ENCODE assay signal across 11 cellular contexts in genomic region chr2:44954902-44955592, GRCh38. TPM values are rescaled to one million over a fixed set of nuclear protein-coding genes. Genes with fewer than 3 reads are reported as not detected.
A peak's percentile ranks its signal among the peaks of the same experiment; 100 is the strongest.
DNase-seq lines count a peak whose midpoint lies in the region; ATAC-seq and TF ChIP-seq lines count a peak whose summit lies in the region.
"Had no signal": no experiment of that assay in that cellular context is flagged by ENCODE, and none has a peak within 500 bp of the region (broad histone marks: within the 10 kb centered on the region; RNA-seq: fewer than 3 reads in every experiment).

No MANE protein-coding gene starts in this region.

- CTCF ChIA-PET in activated CD4-positive, alpha-beta T cell treated with anti-CD3 and anti-CD28 coated beads for 36 hours (lab: Charles Lee) = interaction anchor here (0.6 to 6.0 kb wide), 31 partner anchors 8 to 1343 kb away, joined by 3 to 93 read pairs (median 4); no protein-coding TSS in a partner anchor

- H3K4me1 ChIP-seq in aorta (ENCODE audit: control insufficient read depth in 1 of 2, insufficient read depth in 2 of 2, low read length in 2 of 2) = no peaks in the 10 kb centered on the region

- WGBS in aorta, 2 donors = 1 to 2% methylated on average over 43 of the region's 43 CpGs

- peak; percentile 10 for ATAC-seq in activated CD4-positive, alpha-beta T cell treated with anti-CD3 and anti-CD28 coated beads for 36 hours
- peak; percentile 26 to 32 for ATAC-seq in stimulated activated naive B cell treated with anti-CD40 and anti-IgM and Interleukin-4, amounts not matched to agents 10 μg/mL and 1 μg/mL and 100 μg/mL, for 72 hours (replicated peaks)
- ATAC-seq in aorta (ENCODE audit: low FRiP score) = no peak

- H3K36me3 Mint-ChIP-seq in activated CD4-positive, alpha-beta T cell treated with anti-CD3 and anti-CD28 coated beads for 36 hours (ENCODE audit: low read depth) = no peaks in the 10 kb centered on the region
- no peaks in the 10 kb centered on the region for H3K36me3 Mint-ChIP-seq in stimulated activated naive B cell treated with anti-CD40 and anti-IgM and Interleukin-4, amounts not matched to agents 10 μg/mL and 1 μg/mL and 100 μg/mL, for 72 hours
- H3K36me3 Mint-ChIP-seq: natural killer cell had no signal

- peaks cover 17% of the 10 kb centered on the region for H3K4me1 Mint-ChIP-seq in activated CD4-positive, alpha-beta T cell treated with anti-CD3 and anti-CD28 coated beads for 36 hours
- peaks cover 30 to 47% of the 10 kb centered on the region in 2 donors for H3K4me1 Mint-ChIP-seq in stimulated activated naive B cell treated with anti-CD40 and anti-IgM and Interleukin-4, amounts not matched to agents 10 μg/mL and 1 μg/mL and 100 μg/mL, for 72 hours

- H3K4me3 ChIP-seq in SK-N-MC (peak overlapping the region; percentile 49), foreskin fibroblast (ENCODE audit: low read depth in 1 of 2, low read length in 2 of 2) (peak overlapping the region; percentile 26 to 31), aorta (ENCODE audit: low read length in 2 of 2) (no peak overlapping the region)

- H3K9me3 Mint-ChIP-seq in activated CD4-positive, alpha-beta T cell treated with anti-CD3 and anti-CD28 coated beads for 36 hours (ENCODE audit: low read depth) = no peaks in the 10 kb centered on the region
- no peaks in the 10 kb centered on the region for H3K9me3 Mint-ChIP-seq in stimulated activated naive B cell treated with anti-CD40 and anti-IgM and Interleukin-4, amounts not matched to agents 10 μg/mL and 1 μg/mL and 100 μg/mL, for 72 hours
- H3K9me3 Mint-ChIP-seq: natural killer cell had no signal

- no peak for TF ChIP-seq CTCF in foreskin fibroblast (IDR thresholded peaks at IDR 0.05; ENCODE audit: low read depth, low read length)

- H3K36me3 ChIP-seq in SK-N-MC (ENCODE audit: insufficient read depth, low read length) (no peaks in the 10 kb centered on the region), aorta (ENCODE audit: control insufficient read depth in 1 of 2, insufficient read depth in 2 of 2, low read length in 1 of 2) (no peaks in the 10 kb centered on the region)
- H3K36me3 ChIP-seq: upper lobe of left lung had no signal

- peak overlapping the region; percentile 54 for H3K4me3 Mint-ChIP-seq in activated CD4-positive, alpha-beta T cell treated with anti-CD3 and anti-CD28 coated beads for 36 hours
- peak overlapping the region; percentile 82 for H3K4me3 Mint-ChIP-seq in stimulated activated naive B cell treated with anti-CD40 and anti-IgM and Interleukin-4, amounts not matched to agents 10 μg/mL and 1 μg/mL and 100 μg/mL, for 72 hours
- H3K4me3 Mint-ChIP-seq: natural killer cell had no signal

- H3K27ac ChIP-seq in SK-N-MC (no peak overlapping the region), aorta (ENCODE audit: low read depth in 1 of 2, low read length in 2 of 2) (no peak overlapping the region)
- H3K27ac ChIP-seq: C4-2B, upper lobe of left lung had no signal

- no peak overlapping the region for H3K27ac Mint-ChIP-seq in activated CD4-positive, alpha-beta T cell treated with anti-CD3 and anti-CD28 coated beads for 36 hours
- peak overlapping the region; percentile 70 for H3K27ac Mint-ChIP-seq in stimulated activated naive B cell treated with anti-CD40 and anti-IgM and Interleukin-4, amounts not matched to agents 10 μg/mL and 1 μg/mL and 100 μg/mL, for 72 hours
- H3K27ac Mint-ChIP-seq: natural killer cell had no signal

- intact Hi-C loops in activated CD4-positive, alpha-beta T cell treated with anti-CD3 and anti-CD28 coated beads for 36 hours (cut with DNase I, micrococcal nuclease) = loop anchor here (1.0 to 5.0 kb wide), 11 partner anchors 47 to 1078 kb away; no protein-coding TSS in a partner anchor
- intact Hi-C loops in aorta (cut with DNase I) = loop anchor here (5.0 to 10.0 kb wide), 5 partner anchors 473 to 913 kb away; no protein-coding TSS in a partner anchor

- H3K9me3 ChIP-seq in SK-N-MC (ENCODE audit: low read depth, low read length) (no peaks in the 10 kb centered on the region), aorta (ENCODE audit: control insufficient read depth, low read length) (no peaks in the 10 kb centered on the region)
- H3K9me3 ChIP-seq: upper lobe of left lung had no signal

- no peak overlapping the region for H3K9ac ChIP-seq in SK-N-MC (ENCODE audit: insufficient read length)

- POLR2A ChIA-PET in activated CD4-positive, alpha-beta T cell treated with anti-CD3 and anti-CD28 coated beads for 36 hours (lab: Charles Lee) = interaction anchor here (0.5 to 0.6 kb wide), 2 partner anchors 31 to 395 kb away, joined by 3 read pairs; no protein-coding TSS in a partner anchor

- peaks cover 59% of the 10 kb centered on the region for H3K27me3 Mint-ChIP-seq in activated CD4-positive, alpha-beta T cell treated with anti-CD3 and anti-CD28 coated beads for 36 hours
- peaks cover 82 to 91% of the 10 kb centered on the region in 2 donors for H3K27me3 Mint-ChIP-seq in stimulated activated naive B cell treated with anti-CD40 and anti-IgM and Interleukin-4, amounts not matched to agents 10 μg/mL and 1 μg/mL and 100 μg/mL, for 72 hours

- no peaks in the 10 kb centered on the region for H3K27me3 ChIP-seq in aorta (ENCODE audit: control insufficient read depth in 1 of 2, insufficient read depth in 2 of 2, low read length in 1 of 2)

- peak; percentile 34 for DNase-seq in activated CD4-positive, alpha-beta T cell treated with anti-CD3 and anti-CD28 coated beads for 36 hours
- no peak for DNase-seq in activated CD4-positive, alpha-beta T cell treated with anti-CD3 and anti-CD28 coated beads, Interleukin-2, amount 50 U/mL, for 1 hour
- DNase-seq in SK-N-MC (ENCODE audit: low read depth, low spot score) (no peak), foreskin fibroblast (peak in 1 of 2 donors; percentile 39), aorta (no peak), NOMO-1 treated with dmso at 0.1 percent for 144 hours (lab: John Stamatoyannopoulos, UW; ENCODE audit: unreplicated experiment) (no peak), SIG-M5 (lab: John Stamatoyannopoulos, UW) (no peak)
- DNase-seq in stimulated activated naive B cell treated with anti-CD40 and anti-IgM and Interleukin-4, amounts not matched to agents 10 μg/mL and 1 μg/mL and 100 μg/mL, for 72 hours = no peak

RNA-seq across cellular contexts. Expression of gene SIX3, which starts 13.5 kb away (rescaled TPM):
- not detected for total RNA-seq in activated CD4-positive, alpha-beta T cell treated with anti-CD3 and anti-CD28 coated beads for 36 hours
- total RNA-seq in aorta = not detected
- polyA plus RNA-seq in aorta = not detected
- total RNA-seq: upper lobe of left lung had no signal

RNA-seq across cellular contexts. Expression of gene SIX2, which starts 54.2 kb away (rescaled TPM):
- not detected for total RNA-seq in activated CD4-positive, alpha-beta T cell treated with anti-CD3 and anti-CD28 coated beads for 36 hours
- 1 to 10 TPM; 1.7 to 6.0 TPM for total RNA-seq in aorta
- polyA plus RNA-seq in aorta = 1 to 10 TPM; 1.8 to 3.4 TPM
- total RNA-seq: natural killer cell had no signal

Comparison
In these comparisons a context has a peak if more than half of its experiments do, and no peak if none do; other contexts are left out.
1. H3K4me3 ChIP-seq: peak in SK-N-MC (single experiment) and foreskin fibroblast (2 of 2); none in aorta (0 of 2).